Comparison of ENCODE assay signal across 18 cellular contexts in genomic region chr17:50679008-50679544, GRCh38. TPM values are rescaled to one million over a fixed set of nuclear protein-coding genes. Genes with fewer than 3 reads are reported as not detected.
"Had no signal": no experiment of that assay in that cellular context is flagged by ENCODE, and none has a peak within 500 bp of the region (broad histone marks: within the 10 kb centered on the region; RNA-seq: fewer than 3 reads in every experiment).

No MANE protein-coding gene starts in this region.

- H3K9me3 ChIP-seq: colonic mucosa, esophagus squamous epithelium, gastroesophageal sphincter, suprapubic skin, thyroid gland, upper lobe of left lung, vagina had no signal

- H3K4me3 ChIP-seq: colonic mucosa, esophagus squamous epithelium, gastroesophageal sphincter, suprapubic skin, thyroid gland, upper lobe of left lung, vagina had no signal

- ATAC-seq: gastroesophageal sphincter; left ventricle myocardium superior; naive thymus-derived CD4-positive, alpha-beta T cell; stimulated activated naive CD8-positive, alpha-beta T cell treated with anti-CD3 and anti-CD28 coated beads, Interleukin-15, Interleukin-2, amounts not matched to agents 100 U/mL and 50 U/mL, for 24 hours had no signal

- H3K36me3 ChIP-seq: colonic mucosa, esophagus squamous epithelium, gastroesophageal sphincter, thyroid gland, upper lobe of left lung, vagina had no signal

- H3K27ac Mint-ChIP-seq: naive thymus-derived CD4-positive, alpha-beta T cell; nephron progenitor cell had no signal

- FAIRE-seq: small intestine had no signal

- H3K27me3 ChIP-seq: colonic mucosa, esophagus squamous epithelium, gastroesophageal sphincter, suprapubic skin, thyroid gland, upper lobe of left lung, vagina had no signal

- H3K36me3 Mint-ChIP-seq: naive thymus-derived CD4-positive, alpha-beta T cell had no signal

- H3K27ac ChIP-seq: colonic mucosa, esophagus squamous epithelium, gastroesophageal sphincter, suprapubic skin, thyroid gland, upper lobe of left lung, vagina had no signal

- H3K4me1 ChIP-seq: thyroid gland had no signal

- H3K4me3 Mint-ChIP-seq: naive thymus-derived CD4-positive, alpha-beta T cell; nephron progenitor cell had no signal

- DNase-seq: colonic mucosa; dermis blood vessel endothelial cell; esophagus squamous epithelium; foreskin fibroblast; glutamatergic neuron; islet precursor cell; left ventricle myocardium superior; mesendoderm; naive thymus-derived CD4-positive, alpha-beta T cell; nephron progenitor cell; small intestine; stimulated activated CD4-positive, alpha-beta T cell treated with anti-CD3 and anti-CD28 coated beads, Interleukin-12 subunit alpha, Interleukin-12 subunit beta, amount 100 ng/mL, for 4 hours; stimulated activated naive CD8-positive, alpha-beta T cell treated with anti-CD3 and anti-CD28 coated beads, Interleukin-15, Interleukin-2, amounts not matched to agents 100 U/mL and 50 U/mL, for 24 hours; thyroid gland; upper lobe of left lung had no signal

- H3K9me3 Mint-ChIP-seq: nephron progenitor cell had no signal

RNA-seq across cellular contexts. Expression of gene ABCC3, which starts 44.4 kb away (rescaled TPM):
- polyA plus RNA-seq: naive thymus-derived CD4-positive, alpha-beta T cell had no signal
